ENCODE assay signal across 12 cellular contexts in the genomic region with DNA sequence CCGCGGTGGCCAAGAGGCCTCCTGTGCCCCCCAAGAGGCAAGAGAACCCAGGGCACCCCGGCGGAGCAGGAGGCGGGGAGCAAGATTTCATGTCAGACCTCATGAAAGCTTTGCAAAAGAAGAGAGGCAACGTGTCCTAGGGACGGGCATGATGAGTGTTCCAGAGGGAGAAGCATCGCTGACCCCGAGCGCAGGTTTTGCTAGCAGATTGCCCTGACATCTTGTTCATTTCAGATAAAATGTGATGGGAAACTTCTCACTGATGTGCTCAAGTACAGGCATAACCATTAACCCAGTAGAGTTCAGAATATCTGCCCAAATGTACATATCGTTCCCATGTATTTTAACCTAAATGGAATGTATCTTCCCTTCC.
DNase-seq lines count a peak whose midpoint lies in the region; ATAC-seq and TF ChIP-seq lines count a peak whose summit lies in the region.
"Had no signal": no experiment of that assay in that cellular context is flagged by ENCODE, and none has a peak within 500 bp of the region (broad histone marks: within the 10 kb centered on the region; RNA-seq: fewer than 3 reads in every experiment).

No MANE protein-coding gene starts in this region.

- ATAC-seq in left ventricle myocardium superior: no peak

- no peaks in the 10 kb centered on the region for H3K9me3 ChIP-seq in cardiac muscle cell (ENCODE audit: low read depth)

- H3K27ac Mint-ChIP-seq in chondrocyte (ENCODE audit: unreplicated experiment) (no peak overlapping the region), type B pancreatic cell (no peak overlapping the region)
- H3K27ac Mint-ChIP-seq: B cell; dendritic cell treated with granulocyte-macrophage colony-stimulating factor and Interleukin-4, amounts not matched to agents 40 ng/mL and 50 ng/mL, for 4 days had no signal

- H3K27ac ChIP-seq in cardiac muscle cell: no peak overlapping the region
- H3K27ac ChIP-seq: PC-9 had no signal

- no peaks in the 10 kb centered on the region for H3K36me3 Mint-ChIP-seq in chondrocyte (ENCODE audit: low read depth)
- H3K36me3 Mint-ChIP-seq in type B pancreatic cell: no peaks in the 10 kb centered on the region

- H3K9me3 Mint-ChIP-seq in chondrocyte (ENCODE audit: low read depth) (peaks cover 9% of the 10 kb centered on the region), type B pancreatic cell (no peaks in the 10 kb centered on the region)
- H3K9me3 Mint-ChIP-seq: dendritic cell treated with granulocyte-macrophage colony-stimulating factor and Interleukin-4, amounts not matched to agents 40 ng/mL and 50 ng/mL, for 4 days had no signal

- H3K4me1 Mint-ChIP-seq in chondrocyte (ENCODE audit: low read depth) (peaks cover 7% of the 10 kb centered on the region), type B pancreatic cell (ENCODE audit: unreplicated experiment) (no peaks in the 10 kb centered on the region)
- H3K4me1 Mint-ChIP-seq: B cell had no signal

- H3K27me3 Mint-ChIP-seq in chondrocyte (ENCODE audit: low read depth): peaks cover 50% of the 10 kb centered on the region
- H3K27me3 Mint-ChIP-seq in type B pancreatic cell: peaks cover 57% of the 10 kb centered on the region
- H3K27me3 Mint-ChIP-seq: B cell; dendritic cell treated with granulocyte-macrophage colony-stimulating factor and Interleukin-4, amounts not matched to agents 40 ng/mL and 50 ng/mL, for 4 days had no signal

- intact Hi-C loops in left ventricle myocardium superior (cut with micrococcal nuclease): no loop called here

- no peaks in the 10 kb centered on the region for H3K4me1 ChIP-seq in cardiac muscle cell (ENCODE audit: low read depth)

- DNase-seq in cardiac muscle cell (ENCODE audit: low read depth in 1 of 2, low spot score in 1 of 2) (peak; percentile 5 to 26), left ventricle myocardium superior (no peak), chondrocyte (ENCODE audit: low spot score) (no peak), left kidney (ENCODE audit: low read depth, low spot score) (peak; percentile 63), type B pancreatic cell (ENCODE audit: extremely low spot score, unreplicated experiment) (no peak), anterior cingulate cortex (lab: John Stamatoyannopoulos, UW) (no peak)
- DNase-seq in activated CD4-positive, CD25-positive, alpha-beta regulatory T cell (lab: John Stamatoyannopoulos, UW): no peak
- no peak for DNase-seq in activated CD8-positive, alpha-beta memory T cell treated with anti-CD3 and anti-CD28 coated beads, Interleukin-2, amount 50 U/mL, for 48 hours
- DNase-seq: NCI-H1436, PC-9 had no signal

- H3K4me3 Mint-ChIP-seq in chondrocyte (ENCODE audit: unreplicated experiment) (peak overlapping the region; percentile 13), type B pancreatic cell (peak overlapping the region; percentile 81)
- H3K4me3 Mint-ChIP-seq: B cell; dendritic cell treated with granulocyte-macrophage colony-stimulating factor and Interleukin-4, amounts not matched to agents 40 ng/mL and 50 ng/mL, for 4 days had no signal

- H3K4me3 ChIP-seq in cardiac muscle cell: peak overlapping the region; percentile 45
- H3K4me3 ChIP-seq: PC-9 had no signal

- no peaks in the 10 kb centered on the region for H3K36me3 ChIP-seq in cardiac muscle cell

- TF ChIP-seq CTCF in cardiac muscle cell (IDR thresholded peaks at IDR 0.05; ENCODE audit: low read depth, low read length) (no peak), chondrocyte (IDR thresholded peaks at IDR 0.05) (no peak), type B pancreatic cell (conservative IDR thresholded peaks at IDR 0.05) (no peak)

- peaks cover 62% of the 10 kb centered on the region for H3K27me3 ChIP-seq in cardiac muscle cell

Comparison
In these comparisons a context has a peak if more than half of its experiments do, and no peak if none do; other contexts are left out.
1. DNase-seq: peak in cardiac muscle cell (2 of 2) and left kidney (single experiment); none in left ventricle myocardium superior (single experiment), chondrocyte (single experiment), type B pancreatic cell (single experiment), activated CD4-positive, CD25-positive, alpha-beta regulatory T cell (0 of 4), activated CD8-positive, alpha-beta memory T cell treated with anti-CD3 and anti-CD28 coated beads, Interleukin-2, amount 50 U/mL, for 48 hours (single experiment) and anterior cingulate cortex (0 of 58).